ENCODE assay signal across 8 cellular contexts in the genomic region with DNA sequence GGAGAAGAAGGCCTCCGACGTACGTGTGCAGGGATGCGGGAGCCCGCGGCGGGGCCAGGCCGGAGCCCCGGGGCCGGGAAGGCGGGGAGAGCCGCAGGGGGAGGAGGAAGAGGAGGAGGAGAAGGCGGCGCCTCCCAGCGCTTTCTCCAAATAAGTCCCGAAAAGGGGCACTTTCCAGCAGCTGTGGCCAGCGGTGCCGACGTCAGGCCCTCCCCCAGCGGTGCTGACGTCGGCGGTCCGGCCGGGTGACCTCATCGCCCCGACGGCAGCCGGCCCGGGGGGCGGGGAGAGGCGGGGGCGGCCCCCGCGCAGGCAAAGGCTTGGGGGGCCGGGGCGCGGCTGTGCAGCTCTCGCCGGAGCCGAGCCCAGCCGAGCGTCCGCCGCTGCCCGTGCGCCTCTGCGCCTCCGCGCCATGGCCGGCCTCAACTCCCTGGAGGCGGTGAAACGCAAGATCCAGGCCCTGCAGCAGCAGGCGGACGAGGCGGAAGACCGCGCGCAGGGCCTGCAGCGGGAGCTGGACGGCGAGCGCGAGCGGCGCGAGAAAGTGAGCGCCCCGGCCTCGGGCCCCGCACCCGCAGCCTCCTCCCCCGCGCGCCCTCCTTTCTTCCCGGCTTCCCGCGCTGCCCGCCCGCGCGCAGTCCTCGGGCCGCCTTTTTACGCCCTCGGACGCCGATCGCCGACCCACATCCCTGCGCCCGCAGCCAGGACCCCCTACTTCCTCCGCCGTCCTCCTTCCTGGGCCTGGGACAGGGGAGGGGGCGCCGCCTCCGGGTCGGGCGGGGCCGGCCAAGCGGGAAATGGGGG. TPM values are rescaled to one million over a fixed set of nuclear protein-coding genes. Genes with fewer than 3 reads are reported as not detected.
DNase-seq lines count a peak whose midpoint lies in the region; ATAC-seq lines count a peak whose summit lies in the region.

Gene TPM4, plus strand, starts transcription at position 342 of the 804 bp plus-strand sequence. Its CDS starts 71 bp downstream, at position 413.

- intact Hi-C loops in activated CD4-positive, alpha-beta T cell treated with anti-CD3 and anti-CD28 coated beads for 36 hours (cut with DNase I, micrococcal nuclease), result loop anchor here in 1 of 2 experiments (5.0 to 10.0 kb wide), 7 partner anchors 511 to 1702 kb away; partner anchors contain the start of genes DNAJB1, HAUS8, MYO9B and RASAL3

- peak within 1 kb of the TSS; percentile 98 for H3K27ac Mint-ChIP-seq in activated CD4-positive, alpha-beta T cell treated with anti-CD3 and anti-CD28 coated beads for 36 hours

- CTCF ChIA-PET in activated CD4-positive, alpha-beta T cell treated with anti-CD3 and anti-CD28 coated beads for 36 hours (lab: Charles Lee), result interaction anchor here (0.6 to 2.7 kb wide), 6 partner anchors 8 to 1123 kb away, joined by 3 to 18 read pairs (median 5); partner anchors contain the start of gene FAM32A

- H3K27me3 Mint-ChIP-seq in activated CD4-positive, alpha-beta T cell treated with anti-CD3 and anti-CD28 coated beads for 36 hours, result no peaks in the 10 kb centered on the region

- H3K4me1 Mint-ChIP-seq in activated CD4-positive, alpha-beta T cell treated with anti-CD3 and anti-CD28 coated beads for 36 hours, result peaks cover 64% of the 10 kb centered on the region

- peak; percentile 66 for ATAC-seq in HG02759 (IDR thresholded peaks at IDR 0.05; ENCODE audit: unreplicated experiment)
- ATAC-seq in activated CD4-positive, alpha-beta T cell treated with anti-CD3 and anti-CD28 coated beads for 36 hours, result peak; percentile 42

- POLR2A ChIA-PET in activated CD4-positive, alpha-beta T cell treated with anti-CD3 and anti-CD28 coated beads for 36 hours (lab: Charles Lee), result interaction anchor here (0.5 to 1.7 kb wide), 4 partner anchors 14 to 1233 kb away, joined by 3 to 8 read pairs (median 6); no protein-coding TSS in a partner anchor

- H3K9me3 Mint-ChIP-seq in activated CD4-positive, alpha-beta T cell treated with anti-CD3 and anti-CD28 coated beads for 36 hours (ENCODE audit: low read depth), result no peaks in the 10 kb centered on the region

- H3K27ac ChIP-seq in cingulate gyrus (ENCODE audit: low read depth, low read length) (peak within 1 kb of the TSS; percentile 97), layer of hippocampus (ENCODE audit: low read depth, low read length) (peak within 1 kb of the TSS; percentile 95)

- peak within 1 kb of the TSS; percentile 99 for H3K4me3 Mint-ChIP-seq in activated CD4-positive, alpha-beta T cell treated with anti-CD3 and anti-CD28 coated beads for 36 hours

- H3K27me3 ChIP-seq in layer of hippocampus (ENCODE audit: control insufficient read depth, insufficient read depth, low read length), result no peaks in the 10 kb centered on the region

- DNase-seq in DMS53 (lab: John Stamatoyannopoulos, UW) (peak; percentile 41), DMS53 treated with DMSO at 0.1 percent for 48 hours (lab: John Stamatoyannopoulos, UW; ENCODE audit: unreplicated experiment) (no peak), NCI-H2196 (lab: John Stamatoyannopoulos, UW; ENCODE audit: unreplicated experiment) (peak; percentile 80)
- DNase-seq in activated CD4-positive, alpha-beta T cell treated with anti-CD3 and anti-CD28 coated beads for 36 hours, result peak; percentile 94
- DNase-seq in stimulated activated CD4-positive, alpha-beta T cell treated with anti-CD3 and anti-CD28 coated beads, Interleukin-1b, Interleukin-23, amount 100 ng/mL, for 1 hour (ENCODE audit: low read depth in 2 of 2), result peak; percentile 52 to 59

- peaks cover 31% of the 10 kb centered on the region for H3K36me3 Mint-ChIP-seq in activated CD4-positive, alpha-beta T cell treated with anti-CD3 and anti-CD28 coated beads for 36 hours (ENCODE audit: low read depth)

RNA-seq across cellular contexts. Expression of gene TPM4, which starts in this region (rescaled TPM):
- total RNA-seq in activated CD4-positive, alpha-beta T cell treated with anti-CD3 and anti-CD28 coated beads for 36 hours, result 100 to 1,000 TPM; 362 to 416 TPM
